ENCODE assay signal across 11 cellular contexts in genomic region chr5:170287532-170287931, GRCh38. TPM values are rescaled to one million over a fixed set of nuclear protein-coding genes. Genes with fewer than 3 reads are reported as not detected.
A peak's percentile ranks its signal among the peaks of the same experiment; 100 is the strongest.
DNase-seq lines count a peak whose midpoint lies in the region; ATAC-seq and TF ChIP-seq lines count a peak whose summit lies in the region.
"Had no signal": no experiment of that assay in that cellular context is flagged by ENCODE, and none has a peak within 500 bp of the region (broad histone marks: within the 10 kb centered on the region; RNA-seq: fewer than 3 reads in every experiment).

No MANE protein-coding gene starts in this region.

- peaks cover 0 to under 1% (median 0%) of the 10 kb centered on the region in 4 donors for H3K36me3 ChIP-seq in esophagus muscularis mucosa

- peak overlapping the region; percentile 50 to 64 (median 58) for H3K27ac ChIP-seq in esophagus muscularis mucosa (replicated peaks in 1 of 4)
- peak overlapping the region in 15 of 21 experiments; percentile 5 to 79 (median 50) for H3K27ac ChIP-seq in skin epidermis

- 9% methylated on average over 1 of the region's 1 CpG for WGBS in esophagus muscularis mucosa

- peak; percentile 25 for DNase-seq in GF-D8 (lab: John Stamatoyannopoulos, UW)
- peak; percentile 84 for DNase-seq in SKM-1 treated with dmso at 0.1 percent for 144 hours (lab: John Stamatoyannopoulos, UW; ENCODE audit: unreplicated experiment)
- peak; percentile 94 for DNase-seq in esophagus muscularis mucosa (ENCODE audit: extremely low spot score)
- DNase-seq in HCEC 1CT: no peak
- DNase-seq in cerebellar nuclear complex (lab: John Stamatoyannopoulos, UW): no peak
- DNase-seq: activated CD4-positive, alpha-beta T cell treated with anti-CD3 and anti-CD28 coated beads, Interleukin-2, amount 50 U/mL, for 4 hours; EL had no signal

- intact Hi-C loops in esophagus muscularis mucosa (cut with DNase I): no loop called here

- no peak overlapping the region for H3K4me3 ChIP-seq in esophagus muscularis mucosa
- no peak overlapping the region for H3K4me3 ChIP-seq in skin epidermis

- peaks cover 0 to 6% (median 3%) of the 10 kb centered on the region in 4 donors for H3K9me3 ChIP-seq in esophagus muscularis mucosa

- TF ChIP-seq CTCF in esophagus muscularis mucosa (IDR thresholded peaks at IDR 0.05): no peak

- no peaks in the 10 kb centered on the region for H3K27me3 ChIP-seq in esophagus muscularis mucosa

- no peak for TF ChIP-seq EP300 in esophagus muscularis mucosa (IDR thresholded peaks at IDR 0.05)

- ATAC-seq in GM18511 (IDR thresholded peaks at IDR 0.05; ENCODE audit: unreplicated experiment): no peak
- no peak for ATAC-seq in HG03175 (IDR thresholded peaks at IDR 0.05; ENCODE audit: unreplicated experiment)

- peaks cover 11 to 36% (median 31%) of the 10 kb centered on the region in 4 donors for H3K4me1 ChIP-seq in esophagus muscularis mucosa

- no peak for TF ChIP-seq POLR2A in esophagus muscularis mucosa (IDR thresholded peaks at IDR 0.05; ENCODE audit: low read depth)

RNA-seq across cellular contexts. Expression of gene LCP2, which starts 10.0 kb away (rescaled TPM):
- total RNA-seq in esophagus muscularis mucosa: 10 to 100 TPM in 2 of 4 donors, 1 to 10 TPM in 2; 6.8 to 20.4 (median 9.0) TPM
- total RNA-seq: osteocyte had no signal

RNA-seq across cellular contexts. Expression of gene C5orf58, which starts 54.7 kb away (rescaled TPM):
- total RNA-seq in esophagus muscularis mucosa: 1 to 10 TPM in 1 of 4 donors, not detected in 3; 6.5 TPM
- total RNA-seq: osteocyte had no signal

Comparison
In these comparisons a context has a peak if more than half of its experiments do, and no peak if none do; other contexts are left out.
1. DNase-seq: peak in GF-D8 (single experiment), SKM-1 treated with dmso at 0.1 percent for 144 hours (single experiment) and esophagus muscularis mucosa (single experiment); none in HCEC 1CT (single experiment) and cerebellar nuclear complex (0 of 2).